ENCODE assay signal across 18 cellular contexts in genomic region chr6:130434174-130434873, GRCh38.
DNase-seq lines count a peak whose midpoint lies in the region; ATAC-seq, FAIRE-seq and TF ChIP-seq lines count a peak whose summit lies in the region.
"Had no signal": no experiment of that assay in that cellular context is flagged by ENCODE, and none has a peak within 500 bp of the region (broad histone marks: within the 10 kb centered on the region; RNA-seq: fewer than 3 reads in every experiment).

No MANE protein-coding gene starts in this region.

- H3K27ac ChIP-seq in GM23248: no peak overlapping the region
- H3K27ac ChIP-seq in neural progenitor cell: no peak overlapping the region
- H3K27ac ChIP-seq: left ventricle myocardium inferior, prostate gland, stomach had no signal

- H3K9me3 ChIP-seq in GM23248 (ENCODE audit: low read depth): no peaks in the 10 kb centered on the region
- no peaks in the 10 kb centered on the region for H3K9me3 ChIP-seq in neural progenitor cell (ENCODE audit: low read depth)
- H3K9me3 ChIP-seq: left ventricle myocardium inferior, prostate gland, stomach had no signal

- H3F3A ChIP-seq in GM23248 (ENCODE audit: insufficient read depth): peaks cover 6% of the 10 kb centered on the region; the same call in 1 of the 2 replicates
- no peaks in the 10 kb centered on the region for H3F3A ChIP-seq in neural progenitor cell (ENCODE audit: low read depth)

- no peak overlapping the region for H3K9ac ChIP-seq in GM23248
- no peak overlapping the region for H3K9ac ChIP-seq in neural progenitor cell

- no peaks in the 10 kb centered on the region for H3K9me2 ChIP-seq in GM23248 (ENCODE audit: insufficient read depth)

- H3K27ac Mint-ChIP-seq in neural progenitor cell (no peak overlapping the region), osteocyte (ENCODE audit: unreplicated experiment) (no peak overlapping the region)

- no peaks in the 10 kb centered on the region for H3K9me3 Mint-ChIP-seq in neural progenitor cell
- no peaks in the 10 kb centered on the region for H3K9me3 Mint-ChIP-seq in osteocyte (ENCODE audit: unreplicated experiment)
- H3K9me3 Mint-ChIP-seq: brain had no signal

- H3K36me3 ChIP-seq in GM23248 (ENCODE audit: low read depth): no peaks in the 10 kb centered on the region
- H3K36me3 ChIP-seq in bronchial epithelial cell (ENCODE audit: control insufficient read depth, insufficient read depth, low read length): no peaks in the 10 kb centered on the region
- no peaks in the 10 kb centered on the region for H3K36me3 ChIP-seq in neural progenitor cell
- H3K36me3 ChIP-seq: left ventricle myocardium inferior, prostate gland, stomach had no signal

- WGBS in GM23248 (ENCODE audit: low coverage in 1 of 2, low lambda C conversion rate in 2 of 2, missing lambda C conversion rate in 2 of 2), 2 experiments: 60 to 71% methylated on average over 3 of the region's 3 CpGs

- TF ChIP-seq CTCF in bronchial epithelial cell (IDR thresholded peaks at IDR 0.05; ENCODE audit: insufficient read depth, low read length, severe bottlenecking) (no peak), neural progenitor cell (IDR thresholded peaks at IDR 0.05) (no peak), osteocyte (IDR thresholded peaks at IDR 0.05) (no peak)

- H2AFZ ChIP-seq in GM23248 (no peak overlapping the region), neural progenitor cell (replicated peaks) (no peak overlapping the region)

- no peak for ATAC-seq in GM18519 (IDR thresholded peaks at IDR 0.05; ENCODE audit: low FRiP score, unreplicated experiment)
- ATAC-seq: naive thymus-derived CD4-positive, alpha-beta T cell had no signal

- H3K27me3 Mint-ChIP-seq in neural progenitor cell (ENCODE audit: insufficient read depth, low read depth) (no peaks in the 10 kb centered on the region), osteocyte (ENCODE audit: unreplicated experiment) (no peaks in the 10 kb centered on the region)
- H3K27me3 Mint-ChIP-seq: brain had no signal

- H3K79me2 ChIP-seq in GM23248 (ENCODE audit: insufficient read depth) (peaks cover 80% of the 10 kb centered on the region), neural progenitor cell (ENCODE audit: low read depth) (no peaks in the 10 kb centered on the region)

- H3K4me2 ChIP-seq in GM23248 (ENCODE audit: unreplicated experiment) (peak overlapping the region; percentile 7), neural progenitor cell (no peak overlapping the region)

- in situ Hi-C loops in GM23248 (cut with MboI): no loop called here

- H3K27me3 ChIP-seq in GM23248 (replicated peaks; ENCODE audit: insufficient read depth): no peaks in the 10 kb centered on the region
- no peaks in the 10 kb centered on the region for H3K27me3 ChIP-seq in bronchial epithelial cell (ENCODE audit: control insufficient read depth, insufficient read depth, low read length)
- no peaks in the 10 kb centered on the region for H3K27me3 ChIP-seq in neural progenitor cell
- H3K27me3 ChIP-seq: stomach had no signal

- H3K4me3 ChIP-seq in GM23248 (no peak overlapping the region), bronchial epithelial cell (ENCODE audit: low read depth, low read length) (no peak overlapping the region), neural progenitor cell (no peak overlapping the region)
- H3K4me3 ChIP-seq: left ventricle myocardium inferior, prostate gland, stomach had no signal

- no peak for FAIRE-seq in bronchial epithelial cell (lab: Jason Lieb, UNC)

- H4K20me1 ChIP-seq in GM23248 (ENCODE audit: insufficient read depth) (no peaks in the 10 kb centered on the region), neural progenitor cell (ENCODE audit: low read depth) (no peaks in the 10 kb centered on the region)

- H3K4me1 ChIP-seq in GM23248 (ENCODE audit: insufficient read depth) (peaks cover 8% of the 10 kb centered on the region), neural progenitor cell (peaks cover 11% of the 10 kb centered on the region)
- H3K4me1 ChIP-seq: left ventricle myocardium inferior, prostate gland had no signal

- no peak overlapping the region for H3K4me3 Mint-ChIP-seq in neural progenitor cell
- H3K4me3 Mint-ChIP-seq in osteocyte (ENCODE audit: unreplicated experiment): no peak overlapping the region
- H3K4me3 Mint-ChIP-seq: brain; naive thymus-derived CD4-positive, alpha-beta T cell had no signal

- DNase-seq in GM23248 (peak; percentile 47), NCI-H82 treated with DMSO at 0.1 percent for 48 hours (lab: John Stamatoyannopoulos, UW; ENCODE audit: unreplicated experiment) (peak; percentile 52), bronchial epithelial cell (ENCODE audit: low read depth) (peak; percentile 64), neural progenitor cell (ENCODE audit: low spot score) (peak; percentile 11), NCI-H1105 (lab: John Stamatoyannopoulos, UW) (no peak), osteocyte (ENCODE audit: extremely low spot score, unreplicated experiment) (no peak), NCI-H69 (lab: John Stamatoyannopoulos, UW) (no peak)
- DNase-seq: activated CD4-positive, CD25-positive, alpha-beta regulatory T cell; activated gamma-delta T cell; COR-L47; left ventricle myocardium inferior; naive thymus-derived CD4-positive, alpha-beta T cell; NCI-H187 treated with DMSO at 0.1 percent for 48 hours; NCI-H524 treated with DMSO at 0.1 percent for 48 hours; stomach had no signal

- H3K36me3 Mint-ChIP-seq in neural progenitor cell: peaks cover 5% of the 10 kb centered on the region
- peaks cover 2% of the 10 kb centered on the region for H3K36me3 Mint-ChIP-seq in osteocyte (ENCODE audit: unreplicated experiment)

- H3K4me1 Mint-ChIP-seq in neural progenitor cell (peaks cover 17% of the 10 kb centered on the region), osteocyte (ENCODE audit: unreplicated experiment) (peaks cover 12% of the 10 kb centered on the region)

Comparison
In these comparisons a context has a peak if more than half of its experiments do, and no peak if none do; other contexts are left out.
1. DNase-seq: peak in GM23248 (single experiment), NCI-H82 treated with DMSO at 0.1 percent for 48 hours (single experiment), bronchial epithelial cell (single experiment) and neural progenitor cell (single experiment); none in NCI-H1105 (single experiment), osteocyte (single experiment) and NCI-H69 (single experiment).